Comparison of ENCODE assay signal across 1 cellular context in genomic region chr22:26480611-26480932, GRCh38.
TF ChIP-seq lines count a peak whose summit lies in the region.

No MANE protein-coding gene starts in this region.

TF ChIP-seq in GM23338, 12 proteins besides CTCF, POLR2A, EP300 and RAD21 (continued from another document):
- TF ChIP-seq ZNF462 (CRISPR knock-in tag; IDR thresholded peaks at IDR 0.05), result no peak
- TF ChIP-seq ZNF331 (CRISPR knock-in tag; IDR thresholded peaks at IDR 0.05; ENCODE audit: low read depth), result no peak
- TF ChIP-seq POLR2AphosphoS5 (IDR thresholded peaks at IDR 0.05; ENCODE audit: low read depth), result no peak
- no peak for TF ChIP-seq EZH2phosphoT487 (IDR thresholded peaks at IDR 0.05; ENCODE audit: unreplicated experiment)
- no peak for TF ChIP-seq NANOG (IDR thresholded peaks at IDR 0.05; ENCODE audit: borderline replicate concordance)
- TF ChIP-seq ZNF114 (CRISPR knock-in tag; IDR thresholded peaks at IDR 0.05), result no peak
- no peak for TF ChIP-seq REST (IDR thresholded peaks at IDR 0.05; ENCODE audit: unreplicated experiment)
- no peak for TF ChIP-seq JUNB (IDR thresholded peaks at IDR 0.05; ENCODE audit: unreplicated experiment)
- TF ChIP-seq STAT1 (IDR thresholded peaks at IDR 0.05; ENCODE audit: unreplicated experiment), result no peak
- TF ChIP-seq EZH2 (IDR thresholded peaks at IDR 0.05; ENCODE audit: low read depth, unreplicated experiment), result no peak
